10 cellular contexts compared by ENCODE assay signal in the genomic region with DNA sequence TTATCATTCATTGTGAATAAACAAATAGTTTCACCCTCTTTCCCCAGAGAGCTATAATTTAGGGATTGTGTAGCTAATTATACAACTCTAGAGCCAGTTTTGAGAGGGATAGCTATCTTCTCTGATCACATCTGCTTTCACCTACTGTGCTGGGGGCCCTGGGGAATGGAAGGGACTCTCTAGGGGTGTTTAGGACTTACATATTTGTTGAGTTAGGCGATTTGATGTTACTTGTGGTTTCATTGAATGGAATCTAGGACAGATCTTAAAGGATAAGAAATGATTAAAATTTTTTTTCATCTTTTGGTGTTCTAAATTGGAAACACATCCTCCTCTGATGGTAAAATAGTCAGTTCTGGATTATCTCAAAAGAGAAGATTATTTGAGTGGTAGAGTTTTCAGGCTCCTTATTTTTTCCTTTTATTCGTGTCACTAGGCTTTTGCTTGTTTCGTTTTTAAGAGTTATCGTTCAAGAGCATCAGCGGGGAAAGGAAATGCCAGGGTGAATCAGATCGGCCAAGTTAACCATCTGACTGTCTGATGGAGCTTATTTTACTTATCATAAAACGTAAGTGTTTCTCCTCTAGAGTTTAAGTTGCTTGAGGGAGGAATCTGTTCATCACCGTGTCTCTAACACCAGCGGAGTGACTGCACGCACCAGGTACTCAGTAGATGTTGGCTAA.
A peak's percentile ranks its signal among the peaks of the same experiment; 100 is the strongest.
DNase-seq lines count a peak whose midpoint lies in the region; ATAC-seq and TF ChIP-seq lines count a peak whose summit lies in the region.
"Had no signal": no experiment of that assay in that cellular context is flagged by ENCODE, and none has a peak within 500 bp of the region (broad histone marks: within the 10 kb centered on the region; RNA-seq: fewer than 3 reads in every experiment).

No MANE protein-coding gene starts in this region.

- no peaks in the 10 kb centered on the region; a peak in 1 of 22 replicates for H3K9me3 ChIP-seq in BLaER1 treated with 17β-estradiol and CSF1 and Interleukin-3, amounts not matched to agents 10 nM and 100 nM (replicated peaks in 1 of 11)
- H3K9me3 ChIP-seq in SK-N-MC (ENCODE audit: low read depth, low read length), result no peaks in the 10 kb centered on the region

- peaks cover 0 to 21% (median 16%) of the 10 kb centered on the region in 3 donors for H3K36me3 Mint-ChIP-seq in naive thymus-derived CD8-positive, alpha-beta T cell
- H3K36me3 Mint-ChIP-seq: brain had no signal

- POLR2A ChIA-PET in naive thymus-derived CD8-positive, alpha-beta T cell (lab: Charles Lee), result no interaction called here

- H3K9ac ChIP-seq in BLaER1 treated with 17β-estradiol and CSF1 and Interleukin-3, amounts not matched to agents 10 nM and 100 nM, result peak overlapping the region in 9 of 11 experiments; percentile 4 to 48 (median 28); a peak in 13 of 22 replicates
- H3K9ac ChIP-seq in SK-N-MC (ENCODE audit: insufficient read length), result no peak overlapping the region

- H3K4me2 ChIP-seq in BLaER1 treated with 17β-estradiol and CSF1 and Interleukin-3, amounts not matched to agents 10 nM and 100 nM, result peak overlapping the region; percentile 56 to 78 (median 73)

- H3K4me3 ChIP-seq in BLaER1 treated with 17β-estradiol and CSF1 and Interleukin-3, amounts not matched to agents 10 nM and 100 nM, result peak overlapping the region in 8 of 10 experiments; percentile 4 to 48 (median 26); a peak in 8 of 20 replicates
- H3K4me3 ChIP-seq in SK-N-MC, result peak overlapping the region; percentile 60
- H3K4me3 ChIP-seq in fibroblast of the aortic adventitia (ENCODE audit: low read depth, low read length), result no peak overlapping the region

- ATAC-seq in naive thymus-derived CD8-positive, alpha-beta T cell, result no peak
- ATAC-seq in GM21737 (IDR thresholded peaks at IDR 0.05; ENCODE audit: unreplicated experiment), result no peak

- TF ChIP-seq CTCF in fibroblast of the aortic adventitia (IDR thresholded peaks at IDR 0.05; ENCODE audit: insufficient read depth, low read length), result no peak

- no peaks in the 10 kb centered on the region for H3K27me3 Mint-ChIP-seq in naive thymus-derived CD8-positive, alpha-beta T cell
- H3K27me3 Mint-ChIP-seq: brain had no signal

- H3K4me1 ChIP-seq in BLaER1 treated with 17β-estradiol and CSF1 and Interleukin-3, amounts not matched to agents 10 nM and 100 nM, result peaks cover 16 to 37% (median 26%) of the 10 kb centered on the region in 10 experiments; a peak in 18 of 20 replicates

- peak; percentile 90 for DNase-seq in HS-5 (ENCODE audit: low read depth)
- peak; percentile 88 for DNase-seq in SK-N-MC (ENCODE audit: low read depth, low spot score)
- peak; percentile 32 for DNase-seq in fibroblast of the aortic adventitia (ENCODE audit: low read depth)
- no peak for DNase-seq in posterior cingulate gyrus
- no peak for DNase-seq in naive thymus-derived CD8-positive, alpha-beta T cell
- DNase-seq in epidermal melanocyte (ENCODE audit: insufficient read length, low spot score), result no peak
- DNase-seq: NCI-H446 had no signal

- no peaks in the 10 kb centered on the region for H4K20me1 ChIP-seq in BLaER1 treated with 17β-estradiol and CSF1 and Interleukin-3, amounts not matched to agents 10 nM and 100 nM

- H3K9me3 Mint-ChIP-seq in naive thymus-derived CD8-positive, alpha-beta T cell, result no peaks in the 10 kb centered on the region
- H3K9me3 Mint-ChIP-seq: brain had no signal

- peak overlapping the region in 1 of 10 donors; percentile 4 for H3K4me3 Mint-ChIP-seq in naive thymus-derived CD8-positive, alpha-beta T cell

- peak overlapping the region in 8 of 11 experiments; percentile 21 to 55 (median 40); a peak in 14 of 22 replicates for H3K27ac ChIP-seq in BLaER1 treated with 17β-estradiol and CSF1 and Interleukin-3, amounts not matched to agents 10 nM and 100 nM
- H3K27ac ChIP-seq in SK-N-MC, result peak overlapping the region; percentile 82

- peaks cover 11 to 30% (median 25%) of the 10 kb centered on the region in 4 donors for H3K4me1 Mint-ChIP-seq in naive thymus-derived CD8-positive, alpha-beta T cell

- H3K27me3 ChIP-seq in BLaER1 treated with 17β-estradiol and CSF1 and Interleukin-3, amounts not matched to agents 10 nM and 100 nM, result no peaks in the 10 kb centered on the region

- H3K36me3 ChIP-seq in BLaER1 treated with 17β-estradiol and CSF1 and Interleukin-3, amounts not matched to agents 10 nM and 100 nM, result peaks cover 0 to 5% (median 0%) of the 10 kb centered on the region in 11 experiments; a peak in 3 of 22 replicates
- H3K36me3 ChIP-seq in SK-N-MC (ENCODE audit: insufficient read depth, low read length), result no peaks in the 10 kb centered on the region

- intact Hi-C loops in posterior cingulate gyrus (cut with DNase I), result no loop called here

- H3K27ac Mint-ChIP-seq in naive thymus-derived CD8-positive, alpha-beta T cell, result peak overlapping the region in 1 of 10 donors; percentile 70

Comparison
In these comparisons a context has a peak if more than half of its experiments do, and no peak if none do; other contexts are left out.
1. DNase-seq: peak in HS-5 (single experiment), SK-N-MC (single experiment) and fibroblast of the aortic adventitia (single experiment); none in posterior cingulate gyrus (0 of 10), naive thymus-derived CD8-positive, alpha-beta T cell (0 of 10) and epidermal melanocyte (single experiment).